Comparison of ENCODE assay signal across 13 cellular contexts in genomic region chr6:137102050-137102848, GRCh38. TPM values are rescaled to one million over a fixed set of nuclear protein-coding genes. Genes with fewer than 3 reads are reported as not detected.
DNase-seq lines count a peak whose midpoint lies in the region; ATAC-seq and TF ChIP-seq lines count a peak whose summit lies in the region.
"Had no signal": no experiment of that assay in that cellular context is flagged by ENCODE, and none has a peak within 500 bp of the region (broad histone marks: within the 10 kb centered on the region; RNA-seq: fewer than 3 reads in every experiment).

No MANE protein-coding gene starts in this region.

- TF ChIP-seq CTCF in fibroblast of mammary gland (conservative IDR thresholded peaks at IDR 0.05; ENCODE audit: control insufficient read depth, insufficient read depth, low read depth, low read length), result no peak

- no peak overlapping the region for H3K4me3 ChIP-seq in fibroblast of mammary gland (ENCODE audit: control insufficient read depth, low read depth, low read length)
- H3K4me3 ChIP-seq: ovary, uterus had no signal

- ATAC-seq in GM18499 (IDR thresholded peaks at IDR 0.05; ENCODE audit: insufficient read depth, unreplicated experiment) (peak; percentile 24), GM21515 (IDR thresholded peaks at IDR 0.05; ENCODE audit: unreplicated experiment) (peak; percentile 21), HG03378 (IDR thresholded peaks at IDR 0.05; ENCODE audit: unreplicated experiment) (peak; percentile 25), GM19023 (IDR thresholded peaks at IDR 0.05; ENCODE audit: unreplicated experiment) (no peak)

- DNase-seq in fibroblast of mammary gland (ENCODE audit: low read depth) (peak; percentile 51), G401 (ENCODE audit: low spot score) (no peak), UCSD-AML1 (lab: John Stamatoyannopoulos, UW; ENCODE audit: unreplicated experiment) (no peak)
- no peak for DNase-seq in activated CD4-positive, alpha-beta T cell treated with anti-CD3 and anti-CD28 coated beads for 4 hours
- DNase-seq: DMS153, kidney glomerular epithelial cell, NCI-H2081, ovary, uterus had no signal

- in situ Hi-C loops in G401 (cut with HindIII; ENCODE audit: low sequenced_read_pairs), result no loop called here

RNA-seq across cellular contexts. Expression of gene IL20RA, which starts 57.5 kb away (rescaled TPM):
- not detected in 2 replicates for total RNA-seq in G401 (2014; rRNA removed; shearing (Covaris generic))
